36 cellular contexts compared by ENCODE assay signal in the genomic region with DNA sequence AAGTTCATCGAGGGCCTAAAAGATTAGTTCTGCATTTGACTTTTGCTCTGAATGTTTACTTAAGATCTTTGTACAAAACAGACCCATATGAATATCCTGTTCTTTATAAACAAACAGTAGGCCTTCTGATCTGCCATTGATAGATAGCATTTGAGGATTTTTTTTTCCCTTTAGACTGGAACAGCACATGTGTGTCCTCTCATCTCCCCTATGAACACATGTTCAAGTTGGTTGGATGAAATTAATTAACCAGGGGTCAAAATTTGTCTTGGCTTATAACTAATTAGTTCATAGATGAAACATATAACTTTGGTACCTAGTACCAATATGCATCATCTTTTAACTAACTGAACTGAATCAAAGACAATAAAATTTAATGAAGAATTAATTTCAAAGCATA.
"Had no signal": no experiment of that assay in that cellular context is flagged by ENCODE, and none has a peak within 500 bp of the region (broad histone marks: within the 10 kb centered on the region; RNA-seq: fewer than 3 reads in every experiment).

No MANE protein-coding gene starts in this region.

- DNase-seq: Karpas-422, Kasumi-1, MG63, MM.1S, MV-4-11, NCI-H1048, NCI-H1092, NCI-H1092 treated with DMSO at 0.1 percent for 48 hours, NCI-H1105, NCI-H1105 treated with DMSO at 0.1 percent for 48 hours, NCI-H1417, NCI-H1417 treated with DMSO at 0.1 percent for 48 hours, NCI-H1436, NCI-H1436 treated with DMSO at 0.1 percent for 48 hours, NCI-H146, NCI-H1694, NCI-H1694 treated with DMSO at 0.1 percent for 48 hours, NCI-H187, NCI-H187 treated with DMSO at 0.1 percent for 48 hours, NCI-H1930, NCI-H2029, NCI-H2029 treated with DMSO at 0.1 percent for 48 hours, NCI-H2081, NCI-H2081 treated with DMSO at 0.1 percent for 48 hours, NCI-H2107, NCI-H2171, NCI-H2171 treated with DMSO at 0.1 percent for 48 hours, NCI-H2227 treated with DMSO at 0.1 percent for 48 hours, NCI-H226, NCI-H345, NCI-H446, NCI-H446 treated with DMSO at 0.1 percent for 48 hours, NCI-H510A, NCI-H510A treated with DMSO at 0.1 percent for 48 hours, NCI-H524 had no signal

- H3K9me3 ChIP-seq: MG63 had no signal

- H3K9ac ChIP-seq: KMS-11 had no signal

- H3K27ac ChIP-seq: KMS-11 had no signal

- H3K4me2 ChIP-seq: KMS-11 had no signal

- H3K36me3 ChIP-seq: MG63 had no signal

- H3K27me3 ChIP-seq: MG63 had no signal

- H3K4me3 ChIP-seq: MG63 had no signal
